8 cellular contexts compared by ENCODE assay signal in genomic region chr16:31072540-31073072, GRCh38. TPM values are rescaled to one million over a fixed set of nuclear protein-coding genes. Genes with fewer than 3 reads are reported as not detected.
DNase-seq lines count a peak whose midpoint lies in the region; ATAC-seq and FAIRE-seq lines count a peak whose summit lies in the region.

No MANE protein-coding gene starts in this region.

- peak overlapping the region; percentile 84 for H3K9ac ChIP-seq in iPS-15b (ENCODE audit: low read depth, low read length)

- H3K27me3 ChIP-seq in MG63, result no peaks in the 10 kb centered on the region
- H3K27me3 ChIP-seq in iPS-15b (ENCODE audit: control insufficient read depth, insufficient read depth, low read length), result no peaks in the 10 kb centered on the region
- no peaks in the 10 kb centered on the region for H3K27me3 ChIP-seq in small intestine (ENCODE audit: control insufficient read depth in 2 of 2, insufficient read depth in 2 of 2, low read length in 2 of 2)

- WGBS in small intestine, 3 donors, result 1 to 2% (median 2%) methylated on average over 20 of the region's 20 CpGs

- H3K27ac Mint-ChIP-seq in activated naive CD8-positive, alpha-beta T cell treated with anti-CD3 and anti-CD28 coated beads, Interleukin-2, amount 50 U/mL, for 24 hours, result peak overlapping the region; percentile 85

- peak overlapping the region; percentile 92 for H3K4me3 Mint-ChIP-seq in activated naive CD8-positive, alpha-beta T cell treated with anti-CD3 and anti-CD28 coated beads, Interleukin-2, amount 50 U/mL, for 24 hours

- H3K4me3 ChIP-seq in MG63 (peak overlapping the region; percentile 94), iPS-15b (ENCODE audit: low read depth, low read length) (peak overlapping the region; percentile 100), small intestine (ENCODE audit: low read depth in 1 of 2, low read length in 2 of 2) (peak overlapping the region; percentile 83 to 99)

- H3K36me3 ChIP-seq in MG63, result peaks cover 28% of the 10 kb centered on the region
- H3K36me3 ChIP-seq in iPS-15b (ENCODE audit: control insufficient read depth, insufficient read depth, low read length), result peaks cover 15% of the 10 kb centered on the region
- peaks cover 0 to 4% of the 10 kb centered on the region in 2 donors for H3K36me3 ChIP-seq in small intestine (ENCODE audit: control insufficient read depth in 2 of 2, insufficient read depth in 2 of 2, low read length in 2 of 2)

- peaks cover 12% of the 10 kb centered on the region for H3K36me3 Mint-ChIP-seq in activated naive CD8-positive, alpha-beta T cell treated with anti-CD3 and anti-CD28 coated beads, Interleukin-2, amount 50 U/mL, for 24 hours (ENCODE audit: low read depth)

- H3K27me3 Mint-ChIP-seq in activated naive CD8-positive, alpha-beta T cell treated with anti-CD3 and anti-CD28 coated beads, Interleukin-2, amount 50 U/mL, for 24 hours, result no peaks in the 10 kb centered on the region

- ATAC-seq in activated naive CD8-positive, alpha-beta T cell treated with anti-CD3 and anti-CD28 coated beads, Interleukin-2, amount 50 U/mL, for 24 hours, result no peak
- no peak for ATAC-seq in GM18870 (IDR thresholded peaks at IDR 0.05; ENCODE audit: unreplicated experiment)

- no peaks in the 10 kb centered on the region for H3K9me3 Mint-ChIP-seq in activated naive CD8-positive, alpha-beta T cell treated with anti-CD3 and anti-CD28 coated beads, Interleukin-2, amount 50 U/mL, for 24 hours

- FAIRE-seq in small intestine (lab: Jason Lieb, UNC), result no peak

- H3K9me3 ChIP-seq in MG63, result no peaks in the 10 kb centered on the region
- no peaks in the 10 kb centered on the region for H3K9me3 ChIP-seq in iPS-15b (ENCODE audit: control insufficient read depth, insufficient read depth, low read length)
- H3K9me3 ChIP-seq in small intestine (ENCODE audit: control insufficient read depth, low read depth), result no peaks in the 10 kb centered on the region

- DNase-seq in activated CD4-positive, alpha-beta T cell treated with anti-CD3 and anti-CD28 coated beads for 48 hours, result peak; percentile 51
- no peak for DNase-seq in activated CD4-positive, alpha-beta T cell treated with anti-CD3 and anti-CD28 coated beads for 1 hour
- DNase-seq in MG63 (peak; percentile 71), small intestine (peak; percentile 58), putamen (ENCODE audit: low spot score) (no peak)
- DNase-seq in activated naive CD8-positive, alpha-beta T cell treated with anti-CD3 and anti-CD28 coated beads, Interleukin-2, amount 50 U/mL, for 24 hours, result peak; percentile 32

- H3K4me1 ChIP-seq in iPS-15b (ENCODE audit: control insufficient read depth, insufficient read depth, low read length) (peaks cover 5% of the 10 kb centered on the region), small intestine (ENCODE audit: control insufficient read depth in 2 of 2, insufficient read depth in 1 of 2, low read depth in 1 of 2, low read length in 1 of 2) (peaks cover 0 to 6% of the 10 kb centered on the region in 2 donors)

- peaks cover 35% of the 10 kb centered on the region for H3K4me1 Mint-ChIP-seq in activated naive CD8-positive, alpha-beta T cell treated with anti-CD3 and anti-CD28 coated beads, Interleukin-2, amount 50 U/mL, for 24 hours

- H3K27ac ChIP-seq in small intestine (ENCODE audit: low read depth in 1 of 2, low read length in 1 of 2), result peak overlapping the region; percentile 71 to 98

RNA-seq across cellular contexts. Expression of gene ZNF668, which starts 1.4 kb away (rescaled TPM):
- 34.1 and 47.4 TPM in 2 replicates for total RNA-seq in MG63 (2014; rRNA removed; shearing (Covaris generic); ENCODE audit: low replicate concordance)
- polyA plus RNA-seq in small intestine, result 10 to 100 TPM in 2 of 3 donors, 1 to 10 TPM in 1; 9.4 to 12.2 (median 10.8) TPM

RNA-seq across cellular contexts. Expression of gene ZNF646, which starts 1.6 kb away (rescaled TPM):
- total RNA-seq in MG63 (2014; rRNA removed; shearing (Covaris generic); ENCODE audit: low replicate concordance), result 11.4 and 11.5 TPM in 2 replicates
- 10 to 100 TPM in 1 of 3 donors, 1 to 10 TPM in 2; 3.0 to 10.3 (median 4.2) TPM for polyA plus RNA-seq in small intestine

RNA-seq across cellular contexts. Expression of gene PRSS53, which starts 16.1 kb away (rescaled TPM):
- total RNA-seq in MG63 (2014; rRNA removed; shearing (Covaris generic); ENCODE audit: low replicate concordance), result 1.7 and 1.9 TPM in 2 replicates
- 1 to 10 TPM; 1.6 to 4.7 (median 1.9) TPM for polyA plus RNA-seq in small intestine

RNA-seq across cellular contexts. Expression of gene VKORC1, which starts 22.0 kb away (rescaled TPM):
- 146 and 155 TPM in 2 replicates for total RNA-seq in MG63 (2014; rRNA removed; shearing (Covaris generic); ENCODE audit: low replicate concordance)
- 10 to 100 TPM; 77.8 to 87.8 (median 83.4) TPM for polyA plus RNA-seq in small intestine

RNA-seq across cellular contexts. Expression of gene BCKDK, which starts 35.6 kb away (rescaled TPM):
- total RNA-seq in MG63 (2014; rRNA removed; shearing (Covaris generic); ENCODE audit: low replicate concordance), result 24.1 and 42.5 TPM in 2 replicates
- 10 to 100 TPM; 23.8 to 27.7 (median 27.5) TPM for polyA plus RNA-seq in small intestine

Comparison
In these comparisons a context has a peak if more than half of its experiments do, and no peak if none do; other contexts are left out.
1. DNase-seq: peak in activated CD4-positive, alpha-beta T cell treated with anti-CD3 and anti-CD28 coated beads for 48 hours (single experiment), MG63 (single experiment), activated naive CD8-positive, alpha-beta T cell treated with anti-CD3 and anti-CD28 coated beads, Interleukin-2, amount 50 U/mL, for 24 hours (single experiment) and small intestine (single experiment); none in activated CD4-positive, alpha-beta T cell treated with anti-CD3 and anti-CD28 coated beads for 1 hour (single experiment) and putamen (single experiment).
2. Peak in every context shown above with its lines, with median percentiles within 50 percentile points of each other: H3K4me3 ChIP-seq.